In genomic region chr11:114774599-114775365, GRCh38 we compare ENCODE assay signal across 9 cellular contexts.
DNase-seq lines count a peak whose midpoint lies in the region; ATAC-seq, FAIRE-seq and TF ChIP-seq lines count a peak whose summit lies in the region.
"Had no signal": no experiment of that assay in that cellular context is flagged by ENCODE, and none has a peak within 500 bp of the region (broad histone marks: within the 10 kb centered on the region; RNA-seq: fewer than 3 reads in every experiment).

No MANE protein-coding gene starts in this region.

- no peak overlapping the region for H3K27ac ChIP-seq in liver (ENCODE audit: low read depth in 1 of 2, low read length in 2 of 2)
- H3K27ac ChIP-seq: SJSA1 had no signal

- DNase-seq in Caki2 (ENCODE audit: low read depth) (peak; percentile 1), H54 (ENCODE audit: insufficient read length, low spot score) (peak; percentile 26), NCI-H510A (lab: John Stamatoyannopoulos, UW) (peak; percentile 42), bronchial epithelial cell (ENCODE audit: low read depth) (peak; percentile 12)
- DNase-seq in stimulated activated naive CD4-positive, alpha-beta T cell (lab: John Stamatoyannopoulos, UW) = no peak
- DNase-seq in activated CD8-positive, alpha-beta memory T cell treated with anti-CD3 and anti-CD28 coated beads, Interleukin-2, amount 10 ng/mL, durations not matched to agents 7 days and 5 days = no peak

- no peak for TF ChIP-seq POLR2A in H54 (IDR thresholded peaks at IDR 0.05; ENCODE audit: low read depth, low read length)

- H3K9me3 ChIP-seq in liver (ENCODE audit: control insufficient read depth in 4 of 4, low read length in 3 of 4) = no peaks in the 10 kb centered on the region
- H3K9me3 ChIP-seq: SJSA1 had no signal

- H3K9me3 Mint-ChIP-seq in activated CD8-positive, alpha-beta memory T cell treated with anti-CD3 and anti-CD28 coated beads, Interleukin-2, amount 10 ng/mL, durations not matched to agents 7 days and 5 days (ENCODE audit: low read depth) = no peaks in the 10 kb centered on the region

- CTCF ChIA-PET in activated CD8-positive, alpha-beta memory T cell treated with anti-CD3 and anti-CD28 coated beads, Interleukin-2, amount 10 ng/mL, durations not matched to agents 7 days and 5 days (lab: Charles Lee) = no interaction called here

- H3K27me3 ChIP-seq in bronchial epithelial cell (ENCODE audit: control insufficient read depth, insufficient read depth, low read length) (no peaks in the 10 kb centered on the region), liver (ENCODE audit: control insufficient read depth in 4 of 4, insufficient read depth in 4 of 4, low read length in 3 of 4) (peaks cover 0 to 9% (median 2%) of the 10 kb centered on the region in 4 donors)
- H3K27me3 ChIP-seq: SJSA1 had no signal

- H3K4me1 ChIP-seq in liver (ENCODE audit: control insufficient read depth in 4 of 4, insufficient read depth in 4 of 4, low read length in 3 of 4) = no peaks in the 10 kb centered on the region
- H3K4me1 ChIP-seq: SJSA1 had no signal

- WGBS in liver = 53% methylated on average over 19 of the region's 19 CpGs

- no peak overlapping the region for H3K4me3 ChIP-seq in bronchial epithelial cell (ENCODE audit: low read depth, low read length)
- H3K4me3 ChIP-seq in liver (ENCODE audit: low read depth in 1 of 3, low read length in 3 of 3) = no peak overlapping the region
- H3K4me3 ChIP-seq: SJSA1 had no signal

- H3K36me3 ChIP-seq in bronchial epithelial cell (ENCODE audit: control insufficient read depth, insufficient read depth, low read length) (no peaks in the 10 kb centered on the region), liver (ENCODE audit: control insufficient read depth in 4 of 4, insufficient read depth in 3 of 4, low read depth in 1 of 4, low read length in 3 of 4) (no peaks in the 10 kb centered on the region)
- H3K36me3 ChIP-seq: SJSA1 had no signal

- H3K4me3 Mint-ChIP-seq in activated CD8-positive, alpha-beta memory T cell treated with anti-CD3 and anti-CD28 coated beads, Interleukin-2, amount 10 ng/mL, durations not matched to agents 7 days and 5 days = no peak overlapping the region

- ATAC-seq in activated CD8-positive, alpha-beta memory T cell treated with anti-CD3 and anti-CD28 coated beads, Interleukin-2, amount 10 ng/mL, durations not matched to agents 7 days and 5 days = no peak
- no peak for ATAC-seq in GM18511 (IDR thresholded peaks at IDR 0.05; ENCODE audit: unreplicated experiment)

- peak; percentile 33 for TF ChIP-seq CTCF in bronchial epithelial cell (IDR thresholded peaks at IDR 0.05; ENCODE audit: insufficient read depth, low read length, severe bottlenecking)
- peak; percentile 26 for TF ChIP-seq CTCF in liver (IDR thresholded peaks at IDR 0.05; ENCODE audit: low read depth, low read length, missing input control)

- H3K9ac ChIP-seq in liver (ENCODE audit: low read depth in 1 of 2, low read length in 2 of 2) = no peak overlapping the region

- no peak overlapping the region for H3K27ac Mint-ChIP-seq in activated CD8-positive, alpha-beta memory T cell treated with anti-CD3 and anti-CD28 coated beads, Interleukin-2, amount 10 ng/mL, durations not matched to agents 7 days and 5 days

- H3K36me3 Mint-ChIP-seq in activated CD8-positive, alpha-beta memory T cell treated with anti-CD3 and anti-CD28 coated beads, Interleukin-2, amount 10 ng/mL, durations not matched to agents 7 days and 5 days = no peaks in the 10 kb centered on the region

- FAIRE-seq in H54 (lab: Jason Lieb, UNC) (peak; percentile 53), bronchial epithelial cell (lab: Jason Lieb, UNC) (no peak)

- H3K4me1 Mint-ChIP-seq in activated CD8-positive, alpha-beta memory T cell treated with anti-CD3 and anti-CD28 coated beads, Interleukin-2, amount 10 ng/mL, durations not matched to agents 7 days and 5 days = no peaks in the 10 kb centered on the region

- no peaks in the 10 kb centered on the region for H3K27me3 Mint-ChIP-seq in activated CD8-positive, alpha-beta memory T cell treated with anti-CD3 and anti-CD28 coated beads, Interleukin-2, amount 10 ng/mL, durations not matched to agents 7 days and 5 days

- TF ChIP-seq RAD21 in liver (IDR thresholded peaks at IDR 0.05) = peak; percentile 51 to 55

- in situ Hi-C loops in Caki2 (cut with HindIII; ENCODE audit: low pct_unique_long_range_greater_than_20kb, low sequenced_read_pairs) = no loop called here

TF ChIP-seq in liver, 16 proteins besides CTCF, POLR2A, EP300 and RAD21:
- no peak for TF ChIP-seq FOXA1 (IDR thresholded peaks at IDR 0.05)
- no peak for TF ChIP-seq NR2F2 (IDR thresholded peaks at IDR 0.05)
- TF ChIP-seq ATF3 (IDR thresholded peaks at IDR 0.05) = no peak
- TF ChIP-seq HNF4G (IDR thresholded peaks at IDR 0.05) = no peak
- TF ChIP-seq HNF4A (conservative IDR thresholded peaks at IDR 0.05) = no peak
- no peak for TF ChIP-seq EGR1 (IDR thresholded peaks at IDR 0.05; ENCODE audit: low read depth in 2 of 2)
- TF ChIP-seq RXRA (IDR thresholded peaks at IDR 0.05) = no peak
- TF ChIP-seq GABPA (IDR thresholded peaks at IDR 0.05 in 1 of 2, conservative IDR thresholded peaks at IDR 0.05 in 1 of 2) = no peak
- TF ChIP-seq FOXA2 (IDR thresholded peaks at IDR 0.05) = no peak
- no peak for TF ChIP-seq ZBTB33 (IDR thresholded peaks at IDR 0.05)
TF ChIP-seq in liver: peak in this region for 0.

Comparison
In these comparisons a context has a peak if more than half of its experiments do, and no peak if none do; other contexts are left out.
1. DNase-seq: peak in Caki2 (single experiment), H54 (single experiment), NCI-H510A (single experiment) and bronchial epithelial cell (single experiment); none in stimulated activated naive CD4-positive, alpha-beta T cell (0 of 6) and activated CD8-positive, alpha-beta memory T cell treated with anti-CD3 and anti-CD28 coated beads, Interleukin-2, amount 10 ng/mL, durations not matched to agents 7 days and 5 days (single experiment).